ENCODE assay signal across 1 cellular context in the genomic region with DNA sequence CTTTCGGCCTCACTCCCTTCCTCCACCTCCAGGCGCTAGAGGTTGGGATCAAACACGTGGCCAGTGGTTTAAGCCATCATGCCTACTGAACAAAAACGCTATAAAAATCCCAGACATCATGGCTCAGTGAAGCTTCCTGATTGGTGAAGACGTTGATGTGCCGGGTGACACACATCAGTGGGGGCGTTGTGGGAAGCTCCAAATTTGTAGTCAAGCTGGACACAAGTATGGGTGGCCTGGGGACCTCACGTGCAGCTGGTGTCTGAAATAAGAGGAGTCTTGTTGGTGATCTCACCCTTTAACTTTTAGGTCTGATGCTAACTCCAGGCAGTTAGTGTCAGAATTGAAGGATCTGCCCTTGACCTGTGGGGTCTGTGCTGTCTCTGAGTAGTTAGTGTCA.
TF ChIP-seq lines count a peak whose summit lies in the region.

No MANE protein-coding gene starts in this region.

TF ChIP-seq in GM23338, 12 proteins besides CTCF, POLR2A, EP300 and RAD21 (continued from another document):
- TF ChIP-seq STAT1 (IDR thresholded peaks at IDR 0.05; ENCODE audit: unreplicated experiment): no peak
- TF ChIP-seq CREB1 (CRISPR knock-in tag; IDR thresholded peaks at IDR 0.05; ENCODE audit: low read depth): no peak
TF ChIP-seq in GM23338: peak in this region for 0.
